1 cellular context compared by ENCODE assay signal in the genomic region with DNA sequence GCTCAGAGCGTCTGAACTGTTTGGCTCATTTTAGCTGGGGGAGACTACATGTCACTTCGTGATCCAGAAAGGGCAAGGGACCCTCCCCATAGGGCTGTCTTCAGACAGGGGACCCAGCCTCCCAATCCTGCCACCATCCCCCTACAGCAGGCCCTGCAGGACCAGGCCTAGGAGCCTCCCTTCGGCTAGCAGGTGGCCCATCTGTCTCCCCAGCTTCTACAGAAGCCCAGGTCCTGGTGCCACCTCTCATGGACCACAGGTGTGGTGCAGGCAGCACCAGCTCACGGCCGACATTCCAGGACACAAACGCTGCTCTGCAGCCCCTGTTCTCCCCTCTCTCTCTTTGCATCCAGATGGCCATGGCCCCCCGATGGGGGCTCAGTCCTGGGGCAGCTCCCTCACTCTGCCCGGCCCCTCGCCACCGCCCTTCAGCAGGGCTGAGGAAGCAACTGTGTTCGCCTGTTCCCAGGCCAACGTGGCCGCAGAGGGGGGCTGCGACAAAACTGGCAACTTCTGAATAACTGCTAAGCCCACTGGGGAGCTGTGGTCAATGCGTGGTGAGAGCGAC.
TF ChIP-seq lines count a peak whose summit lies in the region.

No MANE protein-coding gene starts in this region.

TF ChIP-seq in K562, 482 proteins besides CTCF, POLR2A, EP300 and RAD21:
- TF ChIP-seq TGIF2 (CRISPR knock-in tag; IDR thresholded peaks at IDR 0.05), result no peak
- no peak for TF ChIP-seq ZNF384 (IDR thresholded peaks at IDR 0.05; ENCODE audit: low read depth, low read length)
- TF ChIP-seq FOXJ3 (CRISPR knock-in tag; IDR thresholded peaks at IDR 0.05), result no peak
- TF ChIP-seq JUNB (CRISPR knock-in tag; conservative IDR thresholded peaks at IDR 0.05), result no peak
- no peak for TF ChIP-seq MEF2A (IDR thresholded peaks at IDR 0.05; ENCODE audit: control insufficient read depth, low read depth, low read length)
- no peak for TF ChIP-seq CC2D1A (IDR thresholded peaks at IDR 0.05)
- TF ChIP-seq DIDO1 (tag; IDR thresholded peaks at IDR 0.05; ENCODE audit: low read depth), result no peak
- TF ChIP-seq ZNF217 (CRISPR knock-in tag; IDR thresholded peaks at IDR 0.05), result no peak
- no peak for TF ChIP-seq CBX5 (IDR thresholded peaks at IDR 0.05; ENCODE audit: borderline replicate concordance, low read depth)
- TF ChIP-seq TBP (optimal IDR thresholded peaks at IDR 0.05; ENCODE audit: low read depth, low read length), result no peak
- no peak for TF ChIP-seq CHD4 (IDR thresholded peaks at IDR 0.05; ENCODE audit: insufficient read depth, insufficient replicate concordance, low read depth, low read length, poor library complexity, severe bottlenecking)
- TF ChIP-seq, protein P1, sequence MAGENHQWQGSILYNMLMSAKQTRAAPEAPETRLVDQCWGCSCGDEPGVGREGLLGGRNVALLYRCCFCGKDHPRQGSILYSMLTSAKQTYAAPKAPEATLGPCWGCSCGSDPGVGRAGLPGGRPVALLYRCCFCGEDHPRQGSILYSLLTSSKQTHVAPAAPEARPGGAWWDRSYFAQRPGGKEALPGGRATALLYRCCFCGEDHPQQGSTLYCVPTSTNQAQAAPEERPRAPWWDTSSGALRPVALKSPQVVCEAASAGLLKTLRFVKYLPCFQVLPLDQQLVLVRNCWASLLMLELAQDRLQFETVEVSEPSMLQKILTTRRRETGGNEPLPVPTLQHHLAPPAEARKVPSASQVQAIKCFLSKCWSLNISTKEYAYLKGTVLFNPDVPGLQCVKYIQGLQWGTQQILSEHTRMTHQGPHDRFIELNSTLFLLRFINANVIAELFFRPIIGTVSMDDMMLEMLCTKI (IDR thresholded peaks at IDR 0.05; ENCODE audit: partially characterized antibody), result no peak
- no peak for TF ChIP-seq MBD2 (IDR thresholded peaks at IDR 0.05; ENCODE audit: borderline replicate concordance, low read depth)
- TF ChIP-seq, protein P2, sequence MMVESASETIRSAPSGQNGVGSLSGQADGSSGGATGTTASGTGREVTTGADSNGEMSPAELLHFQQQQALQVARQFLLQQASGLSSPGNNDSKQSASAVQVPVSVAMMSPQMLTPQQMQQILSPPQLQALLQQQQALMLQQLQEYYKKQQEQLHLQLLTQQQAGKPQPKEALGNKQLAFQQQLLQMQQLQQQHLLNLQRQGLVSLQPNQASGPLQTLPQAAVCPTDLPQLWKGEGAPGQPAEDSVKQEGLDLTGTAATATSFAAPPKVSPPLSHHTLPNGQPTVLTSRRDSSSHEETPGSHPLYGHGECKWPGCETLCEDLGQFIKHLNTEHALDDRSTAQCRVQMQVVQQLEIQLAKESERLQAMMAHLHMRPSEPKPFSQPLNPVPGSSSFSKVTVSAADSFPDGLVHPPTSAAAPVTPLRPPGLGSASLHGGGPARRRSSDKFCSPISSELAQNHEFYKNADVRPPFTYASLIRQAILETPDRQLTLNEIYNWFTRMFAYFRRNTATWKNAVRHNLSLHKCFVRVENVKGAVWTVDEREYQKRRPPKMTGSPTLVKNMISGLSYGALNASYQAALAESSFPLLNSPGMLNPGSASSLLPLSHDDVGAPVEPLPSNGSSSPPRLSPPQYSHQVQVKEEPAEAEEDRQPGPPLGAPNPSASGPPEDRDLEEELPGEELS (CRISPR knock-in tag; IDR thresholded peaks at IDR 0.05; ENCODE audit: borderline replicate concordance), result no peak
- TF ChIP-seq SMAD2 (IDR thresholded peaks at IDR 0.05; ENCODE audit: low read depth, low read length), result no peak
